24 cellular contexts compared by ENCODE assay signal in the genomic region with DNA sequence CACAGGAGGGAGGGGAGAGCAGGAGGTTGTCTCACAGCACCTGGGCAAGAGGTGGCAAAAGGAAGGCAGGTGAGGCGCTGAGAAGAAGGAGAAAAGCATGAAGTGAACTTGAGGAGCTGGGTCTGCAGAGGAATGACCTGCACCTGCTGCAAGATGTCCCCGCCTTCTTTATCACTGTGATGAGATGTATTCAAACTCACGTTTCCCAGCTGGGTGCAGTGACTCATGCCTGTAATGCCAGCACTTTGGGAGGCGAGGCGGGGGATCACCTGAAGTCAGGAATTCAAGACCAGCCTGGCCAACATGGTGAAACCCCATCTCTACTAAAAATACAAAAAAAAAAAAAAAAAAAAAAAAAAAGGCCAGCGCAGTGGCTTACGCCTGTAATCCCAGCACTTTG.
"Had no signal": no experiment of that assay in that cellular context is flagged by ENCODE, and none has a peak within 500 bp of the region (broad histone marks: within the 10 kb centered on the region; RNA-seq: fewer than 3 reads in every experiment).

No MANE protein-coding gene starts in this region.

- ATAC-seq: activated CD8-positive, alpha-beta T cell treated with anti-CD3 and anti-CD28 coated beads for 36 hours; PC-3 had no signal

- DNase-seq: activated CD4-positive, alpha-beta T cell treated with anti-CD3 and anti-CD28 coated beads for 1 hour; activated CD4-positive, alpha-beta T cell treated with anti-CD3 and anti-CD28 coated beads for 48 hours; activated CD4-positive, CD25-positive, alpha-beta regulatory T cell; activated CD8-positive, alpha-beta T cell treated with anti-CD3 and anti-CD28 coated beads for 36 hours; activated gamma-delta T cell; activated naive CD4-positive, alpha-beta T cell treated with Interleukin-2 at 50 U/mL for 16 hours; activated naive CD8-positive, alpha-beta T cell treated with anti-CD3 and anti-CD28 coated beads, Interleukin-2, amount 10 ng/mL, durations not matched to agents 7 days and 5 days; activated T-cell treated with anti-CD3 and anti-CD28 coated beads, Interleukin-2, amount 50 U/mL, for 24 hours; amygdala; NCI-H1105; NCI-H1417 treated with DMSO at 0.1 percent for 48 hours; NCI-H1694 treated with DMSO at 0.1 percent for 48 hours; NCI-H2029; NCI-H345; NCI-H524 treated with DMSO at 0.1 percent for 48 hours; PC-3; Right ventricle myocardium superior; SJCRH30; T1000; WERI-Rb-1 had no signal

- H3K27ac ChIP-seq: ascending aorta, cardiac muscle cell, SJCRH30, SK-N-MC, WERI-Rb-1 had no signal

- H3K36me3 ChIP-seq: ascending aorta, cardiac muscle cell, SJCRH30, WERI-Rb-1 had no signal

- H3K27me3 ChIP-seq: ascending aorta, cardiac muscle cell, SJCRH30 had no signal

- H3K4me1 ChIP-seq: ascending aorta, SJCRH30 had no signal

- H3K9me3 ChIP-seq: ascending aorta, SJCRH30 had no signal

- FAIRE-seq: RCC 7860 had no signal

- H3K4me3 ChIP-seq: ascending aorta, cardiac muscle cell, SJCRH30, SK-N-MC had no signal
